8 cellular contexts compared by ENCODE assay signal in genomic region chr21:44817914-44818635, GRCh38.
DNase-seq lines count a peak whose midpoint lies in the region; ATAC-seq and TF ChIP-seq lines count a peak whose summit lies in the region.

TSS of gene SUMO3 (minus strand) at chr21:44818062. CDS start at chr21:44817968, 94 bp downstream.

- H3K36me3 ChIP-seq in effector memory CD4-positive, alpha-beta T cell (ENCODE audit: control insufficient read depth, insufficient read depth, low read length) = no peaks in the 10 kb centered on the region

- H3K9me3 ChIP-seq in effector memory CD4-positive, alpha-beta T cell (ENCODE audit: control insufficient read depth, low read length) = no peaks in the 10 kb centered on the region

- peak; percentile 67 for TF ChIP-seq POLR2A in GM18526 (IDR thresholded peaks at IDR 0.05; ENCODE audit: extremely low read depth, insufficient read length)

- H3K27me3 ChIP-seq in effector memory CD4-positive, alpha-beta T cell (replicated peaks; ENCODE audit: control insufficient read depth, insufficient read depth, low read length, poor library complexity, severe bottlenecking) = no peaks in the 10 kb centered on the region

- H3K4me3 ChIP-seq in effector memory CD4-positive, alpha-beta T cell (ENCODE audit: insufficient read depth, low read depth, low read length, poor library complexity, severe bottlenecking) = peak within 1 kb of the TSS; percentile 66

- peak within 1 kb of the TSS; percentile 84 for H3K27ac ChIP-seq in effector memory CD4-positive, alpha-beta T cell (ENCODE audit: insufficient read depth, low read length, poor library complexity, severe bottlenecking)

- DNase-seq in AG08396 (ENCODE audit: low spot score) (peak; percentile 96), NCI-H69 (lab: John Stamatoyannopoulos, UW) (peak; percentile 96), medulla oblongata (ENCODE audit: extremely low spot score) (peak; percentile 83)
- DNase-seq in activated CD8-positive, alpha-beta memory T cell treated with anti-CD3 and anti-CD28 coated beads for 24 hours = peak; percentile 94
- DNase-seq in effector memory CD4-positive, alpha-beta T cell = peak; percentile 78 to 81 (median 78)
- DNase-seq in stimulated activated CD4-positive, alpha-beta T cell treated with anti-CD3 and anti-CD28 coated beads, TNF-alpha, amount 100 ng/mL, for 4 hours (ENCODE audit: low read depth in 3 of 3) = peak; percentile 65 to 76 (median 75)

- peaks cover 14% of the 10 kb centered on the region for H3K4me1 ChIP-seq in effector memory CD4-positive, alpha-beta T cell (ENCODE audit: control insufficient read depth, insufficient read depth, low read length, poor library complexity, severe bottlenecking)

- peak; percentile 49 for ATAC-seq in HG03095 (IDR thresholded peaks at IDR 0.05; ENCODE audit: unreplicated experiment)

Comparison
In these comparisons a context has a peak if more than half of its experiments do, and no peak if none do; other contexts are left out.
1. Peak in every context shown above with its lines: DNase-seq, ATAC-seq, H3K4me3 ChIP-seq and H3K27ac ChIP-seq.